In the genomic region with DNA sequence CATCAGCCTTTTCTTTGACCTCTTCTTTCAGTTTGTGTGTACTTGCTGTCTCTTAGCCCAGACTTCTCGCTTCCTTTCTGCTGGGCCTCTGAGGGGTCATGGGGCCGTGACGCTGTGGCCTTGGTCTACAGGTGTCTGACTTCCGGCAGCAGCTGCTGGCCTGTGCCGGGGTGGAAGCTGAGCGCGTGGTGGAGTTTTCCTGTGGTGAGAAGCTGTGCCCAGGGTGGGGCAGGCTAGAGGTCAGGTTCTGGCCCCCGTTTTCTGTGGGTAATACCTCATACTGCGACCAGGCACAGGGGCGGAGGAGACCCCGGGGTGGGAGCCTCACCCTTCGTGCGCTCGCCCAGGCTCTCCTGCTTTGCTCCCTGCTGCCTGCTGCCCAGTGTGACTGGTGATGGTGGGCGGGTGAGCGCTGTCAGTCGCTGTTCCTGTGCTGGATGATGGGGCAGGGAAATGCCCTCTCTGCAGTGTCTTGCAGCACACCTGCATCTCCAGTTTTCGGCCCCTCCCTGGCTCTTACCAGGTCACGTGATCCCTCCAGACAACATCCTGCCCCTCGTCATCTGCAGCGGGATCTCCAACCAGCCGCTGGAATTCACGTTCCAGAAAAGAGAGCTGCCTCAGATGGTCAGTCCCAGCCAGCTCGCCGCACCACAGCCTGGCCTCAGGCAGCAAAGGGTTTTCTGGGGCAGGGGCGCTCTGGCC, we compare ENCODE assay signal across 8 cellular contexts. TPM values are rescaled to one million over a fixed set of nuclear protein-coding genes. Genes with fewer than 3 reads are reported as not detected.
DNase-seq lines count a peak whose midpoint lies in the region; ATAC-seq and TF ChIP-seq lines count a peak whose summit lies in the region.
"Not testable (repeated sequence)": the region's sequence is repeated elsewhere in the genome, so short reads cannot be mapped to it uniquely, and the experiment has no call there.

No MANE protein-coding gene starts in this region.

- H3K27me3 ChIP-seq in endodermal cell (ENCODE audit: control insufficient read depth, insufficient read depth, low read length, poor library complexity, severe bottlenecking); osteoblast (ENCODE audit: insufficient read depth, low read length): not testable (repeated sequence)

- H3K4me1 ChIP-seq in OCI-LY7 (ENCODE audit: insufficient read depth, low read length, poor library complexity, severe bottlenecking), result peaks cover 17% of the 10 kb centered on the region
- H3K4me1 ChIP-seq in endodermal cell (ENCODE audit: control insufficient read depth, insufficient read depth, low read length); osteoblast (ENCODE audit: insufficient read depth, low read length): not testable (repeated sequence)

- 93 to 95% methylated on average over 9 to 22 of the region's 26 CpGs for WGBS in endodermal cell (ENCODE audit: insufficient coverage in 1 of 2, insufficient read length in 1 of 2), 2 experiments

- not testable (repeated sequence) for H3K9me3 ChIP-seq in OCI-LY7 (ENCODE audit: low read length); endodermal cell (ENCODE audit: control insufficient read depth, low read length); osteoblast (ENCODE audit: low read depth, low read length)

- H3K79me2 ChIP-seq in OCI-LY7 (ENCODE audit: insufficient read depth, low read depth, low read length); osteoblast (ENCODE audit: insufficient read depth, low read length): not testable (repeated sequence)

- not testable (repeated sequence) for H3K9me3 Mint-ChIP-seq in endodermal cell

- H3K4me3 ChIP-seq in OCI-LY7 (ENCODE audit: low read depth, low read length, poor library complexity, severe bottlenecking); endodermal cell (ENCODE audit: low read length); osteoblast (ENCODE audit: insufficient read depth, low read length): not testable (repeated sequence)

- H3K27ac Mint-ChIP-seq in endodermal cell, result not testable (repeated sequence)

- BruUV-seq in OCI-LY7 (replicated peaks; lab: Mats Ljungman, UMichigan), result not testable (repeated sequence)

- not testable (repeated sequence) for H3K4me1 Mint-ChIP-seq in endodermal cell

- H3K27ac ChIP-seq in OCI-LY7 (ENCODE audit: low read depth, low read length, poor library complexity, severe bottlenecking), result peak overlapping the region; percentile 69
- H3K27ac ChIP-seq in endodermal cell (ENCODE audit: low read depth, low read length); osteoblast (ENCODE audit: low read depth, low read length): not testable (repeated sequence)

- H3K36me3 ChIP-seq in OCI-LY7 (ENCODE audit: insufficient read depth, low read length), result peaks cover 34% of the 10 kb centered on the region
- not testable (repeated sequence) for H3K36me3 ChIP-seq in endodermal cell (ENCODE audit: control insufficient read depth, insufficient read depth, low read length); osteoblast (ENCODE audit: insufficient read depth, low read length)

- intact Hi-C loops in OCI-LY7 (cut with micrococcal nuclease; ENCODE audit: unreplicated experiment), result not testable (repeated sequence)

- not testable (repeated sequence) for H3K4me3 Mint-ChIP-seq in endodermal cell

- not testable (repeated sequence) for H4K20me1 ChIP-seq in OCI-LY7 (ENCODE audit: insufficient read depth, low read length); osteoblast (ENCODE audit: insufficient read depth, low read length)

- not testable (repeated sequence) for H3K9ac ChIP-seq in endodermal cell (ENCODE audit: extremely low read depth, low read length, poor library complexity, severe bottlenecking)

- H3K27me3 Mint-ChIP-seq in endodermal cell (ENCODE audit: insufficient read depth), result not testable (repeated sequence)

- peaks cover 77% of the 10 kb centered on the region for H3K36me3 Mint-ChIP-seq in endodermal cell (ENCODE audit: low read depth)

- not testable (repeated sequence) for H3K9me2 ChIP-seq in OCI-LY7 (ENCODE audit: insufficient read depth, low read length)

- DNase-seq in COLO668 (lab: John Stamatoyannopoulos, UW; ENCODE audit: unreplicated experiment), result peak; percentile 30
- DNase-seq in OCI-LY7 (ENCODE audit: low spot score), result peak; percentile 81
- peak; percentile 41 for DNase-seq in endodermal cell
- DNase-seq in osteoblast (ENCODE audit: insufficient read length, low spot score, missing footprints), result peak; percentile 25

- peak overlapping the region; percentile 56 for H3K4me2 ChIP-seq in OCI-LY7 (ENCODE audit: low read length)
- not testable (repeated sequence) for H3K4me2 ChIP-seq in osteoblast (ENCODE audit: insufficient read depth, low read length)

- peak; percentile 84 for ATAC-seq in GM19023 (IDR thresholded peaks at IDR 0.05; ENCODE audit: unreplicated experiment)
- ATAC-seq in GM21576 (IDR thresholded peaks at IDR 0.05; ENCODE audit: unreplicated experiment), result peak; percentile 93
- peak; percentile 77 for ATAC-seq in HG02852 (IDR thresholded peaks at IDR 0.05; ENCODE audit: unreplicated experiment)
- peak; percentile 86 for ATAC-seq in HG03565 (IDR thresholded peaks at IDR 0.05; ENCODE audit: unreplicated experiment)

- not testable (repeated sequence) for TF ChIP-seq CTCF in OCI-LY7 (conservative IDR thresholded peaks at IDR 0.05; ENCODE audit: low read length); endodermal cell (conservative IDR thresholded peaks at IDR 0.05); osteoblast (IDR thresholded peaks at IDR 0.05; ENCODE audit: extremely low read depth, low read depth, low read length)

- not testable (repeated sequence) for H2AFZ ChIP-seq in OCI-LY7 (ENCODE audit: low read length); osteoblast (ENCODE audit: low read length)

- POLR2A ChIA-PET in OCI-LY7 (lab: Charles Lee), result not testable (repeated sequence)

- CTCF ChIA-PET in OCI-LY7 (lab: Charles Lee; ENCODE audit: unreplicated experiment), result not testable (repeated sequence)

RNA-seq across cellular contexts. Expression of a gene that starts 27.0 kb away (rescaled TPM):
- 170 and 189 TPM in 2 replicates for total RNA-seq in OCI-LY7 (2014; rRNA removed; shearing (Covaris generic))
- total RNA-seq in OCI-LY7 (2022) (262 and 315 TPM in 2 replicates), endodermal cell (100 to 1,000 TPM; 136 to 298 TPM), osteoblast (15.9 and 28.9 TPM in 2 replicates)
- polyA plus RNA-seq in endodermal cell (2013, experiment 1 of 2), result 70.7 TPM
- 52.5 TPM for polyA plus RNA-seq in endodermal cell (2013, experiment 2 of 2)

Comparison
In these comparisons a context has a peak if more than half of its experiments do, and no peak if none do; other contexts are left out.
1. DNase-seq: peak in every context shown above with its lines; median percentile 81 in OCI-LY7; 41 in endodermal cell; 30 in COLO668; 25 in osteoblast.